ENCODE assay signal across 7 cellular contexts in genomic region chr1:39230261-39231190, GRCh38. TPM values are rescaled to one million over a fixed set of nuclear protein-coding genes. Genes with fewer than 3 reads are reported as not detected.
A peak's percentile ranks its signal among the peaks of the same experiment; 100 is the strongest.
DNase-seq lines count a peak whose midpoint lies in the region; ATAC-seq and FAIRE-seq lines count a peak whose summit lies in the region.

No MANE protein-coding gene starts in this region.

- peak; percentile 92 for ATAC-seq in HG03571 (IDR thresholded peaks at IDR 0.05; ENCODE audit: unreplicated experiment)

- H3K4me3 ChIP-seq in SJCRH30: no peak overlapping the region

- H3K27me3 ChIP-seq in SJCRH30: no peaks in the 10 kb centered on the region

- no peaks in the 10 kb centered on the region for H3K9me3 ChIP-seq in SJCRH30 (replicated peaks)

- H3K36me3 ChIP-seq in SJCRH30: no peaks in the 10 kb centered on the region

- H3K27ac ChIP-seq in SJCRH30: no peak overlapping the region

- peak; percentile 83 for FAIRE-seq in GM19239 (lab: Jason Lieb, UNC)

- H3K4me1 ChIP-seq in SJCRH30: no peaks in the 10 kb centered on the region

- DNase-seq in GM19239 (ENCODE audit: insufficient read length, low spot score) (peak; percentile 54), activated T-cell treated with anti-CD3 and anti-CD28 coated beads for 48 hours (ENCODE audit: low read depth) (peak; percentile 13), iPS DF 19.7 (ENCODE audit: low read depth, low spot score) (peak; percentile 30), NCI-H2107 (lab: John Stamatoyannopoulos, UW) (no peak), SJCRH30 (no peak)
- peak in 2 of 3 experiments; percentile 5 to 25 for DNase-seq in stimulated activated CD4-positive, alpha-beta T cell treated with anti-CD3 and anti-CD28 coated beads, TNF-alpha, amount 100 ng/mL, for 24 hours (ENCODE audit: low read depth in 3 of 3)

RNA-seq across cellular contexts. Expression of gene MACF1, which starts 26.0 kb away (rescaled TPM):
- 160 and 172 TPM in 2 replicates for total RNA-seq in SJCRH30 (2014; rRNA removed; shearing (Covaris generic))

Comparison
In these comparisons a context has a peak if more than half of its experiments do, and no peak if none do; other contexts are left out.
1. DNase-seq: peak in GM19239 (single experiment), activated T-cell treated with anti-CD3 and anti-CD28 coated beads for 48 hours (single experiment), iPS DF 19.7 (single experiment) and stimulated activated CD4-positive, alpha-beta T cell treated with anti-CD3 and anti-CD28 coated beads, TNF-alpha, amount 100 ng/mL, for 24 hours (2 of 3); none in NCI-H2107 (single experiment) and SJCRH30 (0 of 2).